8 cellular contexts compared by ENCODE assay signal in the genomic region with DNA sequence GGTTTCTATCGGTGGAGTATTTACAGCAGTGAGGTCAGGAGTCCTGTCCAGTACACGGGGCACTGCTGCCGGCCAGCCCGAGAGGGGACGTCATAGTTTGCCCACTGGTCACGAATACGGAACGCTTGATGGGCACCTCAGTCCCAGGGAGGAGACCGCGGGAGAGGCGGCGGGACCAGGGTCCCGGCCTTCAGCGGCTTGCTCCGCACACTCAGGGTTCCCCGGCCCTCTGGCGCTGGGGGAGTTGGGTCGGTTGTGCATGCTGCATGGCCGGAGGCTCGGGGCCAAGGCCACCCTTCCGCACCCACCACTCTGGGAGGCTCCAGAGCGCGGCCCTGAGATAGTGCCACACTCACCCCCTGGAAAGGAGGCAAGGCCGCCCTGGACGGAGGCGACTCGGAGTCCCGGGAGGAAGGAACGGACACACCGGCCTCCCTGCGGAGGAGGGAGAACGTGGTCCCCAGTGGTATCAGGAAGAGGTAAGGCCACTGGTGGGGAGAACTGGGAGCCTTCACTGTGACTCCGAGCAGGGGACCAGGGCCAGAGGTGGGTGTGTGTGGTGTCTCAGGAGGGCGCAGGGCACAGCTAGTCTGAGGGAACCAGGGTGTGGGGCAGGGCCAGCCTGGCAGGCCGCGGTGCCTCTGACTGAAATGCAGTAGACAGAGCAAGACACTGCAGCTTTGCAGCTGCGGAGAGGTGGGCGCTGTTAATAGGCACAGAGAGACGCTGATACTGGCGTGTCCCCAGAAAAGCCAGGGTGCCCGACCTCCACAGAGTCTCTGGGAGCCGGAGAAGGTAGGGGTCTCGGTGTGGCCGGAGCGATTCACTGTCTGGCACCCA. TPM values are rescaled to one million over a fixed set of nuclear protein-coding genes. Genes with fewer than 3 reads are reported as not detected.
DNase-seq lines count a peak whose midpoint lies in the region; ATAC-seq, FAIRE-seq and TF ChIP-seq lines count a peak whose summit lies in the region.

No MANE protein-coding gene starts in this region.

- intact Hi-C loops in pancreas (cut with DNase I): no loop called here

- FAIRE-seq in pancreas (lab: Jason Lieb, UNC): no peak

- H3K27me3 ChIP-seq in pancreas: no peaks in the 10 kb centered on the region

- no peaks in the 10 kb centered on the region for H3K9me3 Mint-ChIP-seq in activated CD8-positive, alpha-beta memory T cell treated with anti-CD3 and anti-CD28 coated beads, Interleukin-2, amount 10 ng/mL, durations not matched to agents 7 days and 5 days (ENCODE audit: low read depth)

- no peaks in the 10 kb centered on the region for H3K36me3 ChIP-seq in pancreas

- peaks cover 3% of the 10 kb centered on the region for H3K36me3 Mint-ChIP-seq in activated CD8-positive, alpha-beta memory T cell treated with anti-CD3 and anti-CD28 coated beads, Interleukin-2, amount 10 ng/mL, durations not matched to agents 7 days and 5 days

- WGBS in pancreas, 2 donors: 9 to 11% methylated on average over 45 of the region's 45 CpGs

- H3K4me3 Mint-ChIP-seq in activated CD8-positive, alpha-beta memory T cell treated with anti-CD3 and anti-CD28 coated beads, Interleukin-2, amount 10 ng/mL, durations not matched to agents 7 days and 5 days: peak overlapping the region; percentile 75

- TF ChIP-seq CTCF in fibroblast of pulmonary artery (IDR thresholded peaks at IDR 0.05; ENCODE audit: low read length, missing control alignments) (no peak), pancreas (IDR thresholded peaks at IDR 0.05) (no peak)

- peaks cover 7% of the 10 kb centered on the region for H3K4me1 Mint-ChIP-seq in activated CD8-positive, alpha-beta memory T cell treated with anti-CD3 and anti-CD28 coated beads, Interleukin-2, amount 10 ng/mL, durations not matched to agents 7 days and 5 days

- peaks cover 14% of the 10 kb centered on the region for H3K27me3 Mint-ChIP-seq in activated CD8-positive, alpha-beta memory T cell treated with anti-CD3 and anti-CD28 coated beads, Interleukin-2, amount 10 ng/mL, durations not matched to agents 7 days and 5 days

- no peak overlapping the region for H3K27ac Mint-ChIP-seq in activated CD8-positive, alpha-beta memory T cell treated with anti-CD3 and anti-CD28 coated beads, Interleukin-2, amount 10 ng/mL, durations not matched to agents 7 days and 5 days

- H3K4me3 ChIP-seq in fibroblast of pulmonary artery (replicated peaks; ENCODE audit: low read depth, low read length) (peak overlapping the region; percentile 55), pancreas (peak overlapping the region; percentile 34 to 74 (median 56))

- no peak for ATAC-seq in activated CD8-positive, alpha-beta memory T cell treated with anti-CD3 and anti-CD28 coated beads, Interleukin-2, amount 10 ng/mL, durations not matched to agents 7 days and 5 days
- ATAC-seq in pancreas: peak; percentile 7 to 31 (median 20)

- H3K4me1 ChIP-seq in pancreas: peaks cover 5 to 14% (median 13%) of the 10 kb centered on the region in 3 donors

- CTCF ChIA-PET in activated CD8-positive, alpha-beta memory T cell treated with anti-CD3 and anti-CD28 coated beads, Interleukin-2, amount 10 ng/mL, durations not matched to agents 7 days and 5 days (lab: Charles Lee): interaction anchor here (1.3 to 1.8 kb wide), 3 partner anchors 12 to 21 kb away, joined by 3 to 18 read pairs (median 5); no protein-coding TSS in a partner anchor

- peak overlapping the region in 3 of 4 donors; percentile 50 to 62 (median 56) for H3K27ac ChIP-seq in pancreas

- H3K9me3 ChIP-seq in pancreas: no peaks in the 10 kb centered on the region

- peak; percentile 41 for DNase-seq in activated CD8-positive, alpha-beta memory T cell treated with anti-CD3 and anti-CD28 coated beads, Interleukin-2, amount 10 ng/mL, durations not matched to agents 7 days and 5 days
- no peak for DNase-seq in activated CD8-positive, alpha-beta memory T cell treated with anti-CD3 and anti-CD28 coated beads for 24 hours
- DNase-seq in SW480 (ENCODE audit: low spot score): peak; percentile 9
- no peak for DNase-seq in fibroblast of pulmonary artery (ENCODE audit: low read depth)
- DNase-seq in pancreas: peak in 4 of 6 donors; percentile 31 to 83 (median 46)
- DNase-seq in HUDEP-2 (lab: John Stamatoyannopoulos, UW; ENCODE audit: unreplicated experiment in 76 of 76): no peak
- no peak for DNase-seq in HuH-7.5 (ENCODE audit: low spot score)
- DNase-seq in GF-D8 (lab: John Stamatoyannopoulos, UW): no peak

RNA-seq across cellular contexts. Expression of gene PRSS38, which starts 28.6 kb away (rescaled TPM):
- not detected for total RNA-seq in activated CD8-positive, alpha-beta memory T cell treated with anti-CD3 and anti-CD28 coated beads, Interleukin-2, amount 10 ng/mL, durations not matched to agents 7 days and 5 days
- total RNA-seq in pancreas: not detected
- polyA plus RNA-seq in pancreas: not detected

RNA-seq across cellular contexts. Expression of gene SNAP47, which starts 51.7 kb away (rescaled TPM):
- total RNA-seq in activated CD8-positive, alpha-beta memory T cell treated with anti-CD3 and anti-CD28 coated beads, Interleukin-2, amount 10 ng/mL, durations not matched to agents 7 days and 5 days: 10 to 100 TPM; 33.9 to 35.3 TPM
- 10 to 100 TPM; 12.3 to 21.5 (median 14.7) TPM for total RNA-seq in pancreas
- 10 to 100 TPM; 12.7 to 18.4 TPM for polyA plus RNA-seq in pancreas

RNA-seq across cellular contexts. Expression of gene JMJD4, which starts 51.8 kb away (rescaled TPM):
- 10 to 100 TPM; 17.7 to 24.1 TPM for total RNA-seq in activated CD8-positive, alpha-beta memory T cell treated with anti-CD3 and anti-CD28 coated beads, Interleukin-2, amount 10 ng/mL, durations not matched to agents 7 days and 5 days
- 1 to 10 TPM; 4.8 to 9.9 (median 8.5) TPM for total RNA-seq in pancreas
- polyA plus RNA-seq in pancreas: 10 to 100 TPM; 12.4 to 14.8 TPM

Comparison
In these comparisons a context has a peak if more than half of its experiments do, and no peak if none do; other contexts are left out.
1. DNase-seq: peak in activated CD8-positive, alpha-beta memory T cell treated with anti-CD3 and anti-CD28 coated beads, Interleukin-2, amount 10 ng/mL, durations not matched to agents 7 days and 5 days (single experiment), SW480 (single experiment) and pancreas (4 of 6); none in activated CD8-positive, alpha-beta memory T cell treated with anti-CD3 and anti-CD28 coated beads for 24 hours (single experiment), fibroblast of pulmonary artery (single experiment), HUDEP-2 (0 of 76), HuH-7.5 (single experiment) and GF-D8 (single experiment).